ENCODE assay signal across 18 cellular contexts in genomic region chr6:85348643-85349042, GRCh38.
"Had no signal": no experiment of that assay in that cellular context is flagged by ENCODE, and none has a peak within 500 bp of the region (broad histone marks: within the 10 kb centered on the region; RNA-seq: fewer than 3 reads in every experiment).

No MANE protein-coding gene starts in this region.

- H3K36me3 ChIP-seq: brain microvascular endothelial cell, esophagus squamous epithelium, left ventricle myocardium inferior, stomach, thyroid gland, vagina had no signal

- H3K4me1 ChIP-seq: left ventricle myocardium inferior, psoas muscle, stomach, vagina had no signal

- H3K9me3 Mint-ChIP-seq: activated naive CD4-positive, alpha-beta T cell treated with anti-CD3 and anti-CD28 coated beads, Interleukin-2, amount 50 U/mL, for 72 hours; activated T-cell treated with anti-CD3 and anti-CD28 coated beads, Interleukin-2, amount 50 U/mL, for 4 hours had no signal

- H3K36me3 Mint-ChIP-seq: activated CD8-positive, alpha-beta memory T cell treated with anti-CD3 and anti-CD28 coated beads, Interleukin-2, amount 10 ng/mL, durations not matched to agents 7 days and 5 days; activated naive CD4-positive, alpha-beta T cell treated with anti-CD3 and anti-CD28 coated beads, Interleukin-2, amount 50 U/mL, for 72 hours had no signal

- H3K4me1 Mint-ChIP-seq: activated CD8-positive, alpha-beta memory T cell treated with anti-CD3 and anti-CD28 coated beads, Interleukin-2, amount 10 ng/mL, durations not matched to agents 7 days and 5 days had no signal

- H3K9me3 ChIP-seq: esophagus squamous epithelium, left ventricle myocardium inferior, psoas muscle, stomach, thyroid gland, vagina had no signal

- ATAC-seq: activated CD4-positive, CD25-positive, alpha-beta regulatory T cell treated with anti-CD3 and anti-CD28 coated beads, Interleukin-2, amount 50 U/mL, for 24 hours; activated CD8-positive, alpha-beta memory T cell treated with anti-CD3 and anti-CD28 coated beads, Interleukin-2, amount 10 ng/mL, durations not matched to agents 7 days and 5 days; activated naive CD4-positive, alpha-beta T cell treated with anti-CD3 and anti-CD28 coated beads, Interleukin-2, amount 50 U/mL, for 72 hours; activated T-cell treated with anti-CD3 and anti-CD28 coated beads, Interleukin-2, amount 50 U/mL, for 4 hours; psoas muscle had no signal

- H3K27ac Mint-ChIP-seq: activated CD8-positive, alpha-beta memory T cell treated with anti-CD3 and anti-CD28 coated beads, Interleukin-2, amount 10 ng/mL, durations not matched to agents 7 days and 5 days; activated naive CD4-positive, alpha-beta T cell treated with anti-CD3 and anti-CD28 coated beads, Interleukin-2, amount 50 U/mL, for 72 hours had no signal

- H3K4me3 Mint-ChIP-seq: activated CD8-positive, alpha-beta memory T cell treated with anti-CD3 and anti-CD28 coated beads, Interleukin-2, amount 10 ng/mL, durations not matched to agents 7 days and 5 days; activated T-cell treated with anti-CD3 and anti-CD28 coated beads, Interleukin-2, amount 50 U/mL, for 4 hours had no signal

- FAIRE-seq: islet of Langerhans had no signal

- H3K27ac ChIP-seq: brain microvascular endothelial cell, esophagus squamous epithelium, left ventricle myocardium inferior, psoas muscle, stomach, thyroid gland, vagina had no signal

- H3K4me3 ChIP-seq: esophagus squamous epithelium, left ventricle myocardium inferior, psoas muscle, stomach, thyroid gland, vagina had no signal

- DNase-seq: activated CD4-positive, alpha-beta T cell treated with anti-CD3 and anti-CD28 coated beads, Interleukin-2, amount 50 U/mL, for 48 hours; activated CD8-positive, alpha-beta memory T cell treated with anti-CD3 and anti-CD28 coated beads, Interleukin-2, amount 10 ng/mL, durations not matched to agents 7 days and 5 days; activated effector memory CD4-positive, alpha-beta T cell treated with anti-CD3 and anti-CD28 coated beads, Interleukin-2, amount 50 U/mL, for 16 hours; activated T-cell treated with anti-CD3 and anti-CD28 coated beads, Interleukin-2, amount 50 U/mL, for 4 hours; amniotic stem cell; brain microvascular endothelial cell; esophagus squamous epithelium; foreskin melanocyte; left ventricle myocardium inferior; mesenchymal stem cell; psoas muscle; stimulated activated CD4-positive, alpha-beta T cell treated with anti-CD3 and anti-CD28 coated beads, Interleukin-2, amount 100 ng/mL, for 48 hours; stomach; thyroid gland had no signal

- H3K27me3 ChIP-seq: brain microvascular endothelial cell, esophagus squamous epithelium, stomach, thyroid gland, vagina had no signal
